8 cellular contexts compared by ENCODE assay signal in genomic region chr19:41218615-41219507, GRCh38. TPM values are rescaled to one million over a fixed set of nuclear protein-coding genes. Genes with fewer than 3 reads are reported as not detected.
DNase-seq lines count a peak whose midpoint lies in the region; ATAC-seq, FAIRE-seq and TF ChIP-seq lines count a peak whose summit lies in the region.

Gene AXL, plus strand, starts transcription at chr19:41219223. Its CDS starts 170 bp downstream, at chr19:41219393.

- no peak for TF ChIP-seq RAD21 in HCT116 (IDR thresholded peaks at IDR 0.05; ENCODE audit: low read depth)

- POLR2A ChIA-PET in HCT116 (lab: Charles Lee): interaction anchor here (1.1 to 2.0 kb wide), 3 partner anchors 10 to 45 kb away, joined by 3 to 14 read pairs (median 6); partner anchors contain the start of gene HNRNPUL1
- POLR2A ChIA-PET in HEK293T (lab: Yijun Ruan, JAX): interaction anchor here (1.0 kb wide), 1 partner anchor 44 kb away, joined by 3 read pairs; no protein-coding TSS in a partner anchor
- POLR2A ChIA-PET in CD8-positive, alpha-beta memory T cell (lab: Charles Lee): no interaction called here

- H3K9me3 ChIP-seq in HCT116 (ENCODE audit: control insufficient read depth in 1 of 2, insufficient read depth in 1 of 2, low read depth in 1 of 2, low read length in 2 of 2): no peaks in the 10 kb centered on the region
- no peaks in the 10 kb centered on the region for H3K9me3 ChIP-seq in astrocyte (ENCODE audit: insufficient read depth, low read depth, low read length)
- H3K9me3 ChIP-seq in psoas muscle: no peaks in the 10 kb centered on the region
- H3K9me3 ChIP-seq in CD8-positive, alpha-beta memory T cell (ENCODE audit: low read length): no peaks in the 10 kb centered on the region

- peaks cover 0 to 10% of the 10 kb centered on the region in 2 experiments; a peak in 1 of 4 replicates for H3K36me3 ChIP-seq in HCT116 (ENCODE audit: control insufficient read depth in 1 of 2, insufficient read depth in 2 of 2, low read length in 2 of 2)
- H3K36me3 ChIP-seq in astrocyte (ENCODE audit: insufficient read depth, low read length): peaks cover 13% of the 10 kb centered on the region
- H3K36me3 ChIP-seq in psoas muscle (ENCODE audit: insufficient read depth in 1 of 2, low read depth in 1 of 2): no peaks in the 10 kb centered on the region
- H3K36me3 ChIP-seq in CD8-positive, alpha-beta memory T cell (ENCODE audit: insufficient read depth, low read length): no peaks in the 10 kb centered on the region

- H3K27ac Mint-ChIP-seq in astrocyte (ENCODE audit: unreplicated experiment): peak within 1 kb of the TSS; percentile 70
- H3K27ac Mint-ChIP-seq in CD8-positive, alpha-beta memory T cell: peak within 1 kb of the TSS in 2 of 8 donors; percentile 59 to 61

- intact Hi-C loops in HCT116 (cut with micrococcal nuclease) (no loop called here), psoas muscle (cut with DNase I) (no loop called here)

- H3K27ac ChIP-seq in HCT116 (ENCODE audit: low read depth, low read length): peak within 1 kb of the TSS; percentile 86
- peak within 1 kb of the TSS; percentile 93 for H3K27ac ChIP-seq in astrocyte (ENCODE audit: low read depth, low read length)
- peak within 1 kb of the TSS; percentile 73 for H3K27ac ChIP-seq in psoas muscle
- H3K27ac ChIP-seq in CD8-positive, alpha-beta memory T cell (ENCODE audit: low read depth, low read length): no peak within 1 kb of the TSS

- peaks cover 32% of the 10 kb centered on the region for H3K4me1 Mint-ChIP-seq in astrocyte (ENCODE audit: low read depth, unreplicated experiment)
- H3K4me1 Mint-ChIP-seq in CD8-positive, alpha-beta memory T cell: peaks cover 0 to 4% (median 2%) of the 10 kb centered on the region in 3 donors

- peak; percentile 72 for ATAC-seq in HCT116
- ATAC-seq in psoas muscle: peak; percentile 47 to 75 (median 66)
- no peak for ATAC-seq in HG02981 (IDR thresholded peaks at IDR 0.05; ENCODE audit: unreplicated experiment)

- peak within 1 kb of the TSS; percentile 98 for H3K4me2 ChIP-seq in HCT116 (ENCODE audit: low read length)
- peak within 1 kb of the TSS; percentile 100 for H3K4me2 ChIP-seq in astrocyte (ENCODE audit: low read length)

- H3K9ac ChIP-seq in HCT116 (ENCODE audit: low read length) (peak within 1 kb of the TSS; percentile 89), astrocyte (ENCODE audit: low read length) (peak within 1 kb of the TSS; percentile 100)

- H3K9me3 Mint-ChIP-seq in astrocyte (ENCODE audit: unreplicated experiment): peaks cover 4% of the 10 kb centered on the region
- H3K9me3 Mint-ChIP-seq in CD8-positive, alpha-beta memory T cell: no peaks in the 10 kb centered on the region

- peaks cover 12% of the 10 kb centered on the region for H3K36me3 Mint-ChIP-seq in astrocyte (ENCODE audit: low read depth, unreplicated experiment)
- peaks cover 0 to 2% (median 0%) of the 10 kb centered on the region in 3 donors for H3K36me3 Mint-ChIP-seq in CD8-positive, alpha-beta memory T cell

- H4K20me1 ChIP-seq in HCT116 (ENCODE audit: insufficient read depth) (no peaks in the 10 kb centered on the region), astrocyte (ENCODE audit: insufficient read depth, low read length) (no peaks in the 10 kb centered on the region)

- BruUV-seq in HCT116 (replicated peaks; lab: Mats Ljungman, UMichigan): no TSS peak

- FAIRE-seq in astrocyte (lab: Jason Lieb, UNC): no peak

- DNase-seq in HCT116 (ENCODE audit: low read depth, low spot score): peak; percentile 38
- peak; percentile 83 for DNase-seq in astrocyte (ENCODE audit: low read depth)
- DNase-seq in hepatic stellate cell (ENCODE audit: low spot score): peak; percentile 91
- peak; percentile 78 to 89 for DNase-seq in psoas muscle
- DNase-seq in MV-4-11 (lab: John Stamatoyannopoulos, UW): no peak
- DNase-seq in HEK293T (ENCODE audit: extremely low spot score): no peak
- no peak for DNase-seq in CD8-positive, alpha-beta memory T cell

- peaks cover 41% of the 10 kb centered on the region for H3K79me2 ChIP-seq in HCT116 (ENCODE audit: insufficient read depth, low read length)
- H3K79me2 ChIP-seq in astrocyte (ENCODE audit: insufficient read depth, low read length): peaks cover 43% of the 10 kb centered on the region

- no peak within 1 kb of the TSS for H2AFZ ChIP-seq in HCT116 (ENCODE audit: low read depth, low read length, poor library complexity, severe bottlenecking)
- H2AFZ ChIP-seq in astrocyte (ENCODE audit: low read depth, low read length): peak within 1 kb of the TSS; percentile 64

- H3K4me1 ChIP-seq in HCT116 (ENCODE audit: control insufficient read depth in 1 of 2, insufficient read depth in 2 of 2, low read length in 2 of 2) (peaks cover 28 to 71% of the 10 kb centered on the region in 2 experiments), astrocyte (ENCODE audit: insufficient read depth, low read length) (peaks cover 35% of the 10 kb centered on the region), psoas muscle (no peaks in the 10 kb centered on the region)
- H3K4me1 ChIP-seq in CD8-positive, alpha-beta memory T cell (ENCODE audit: insufficient read depth, low read length): no peaks in the 10 kb centered on the region

- H3K4me3 Mint-ChIP-seq in astrocyte (ENCODE audit: unreplicated experiment): peak within 1 kb of the TSS; percentile 92
- no peak within 1 kb of the TSS for H3K4me3 Mint-ChIP-seq in CD8-positive, alpha-beta memory T cell

- H3K4me3 ChIP-seq in HCT116 (replicated peaks in 1 of 2; ENCODE audit: low read depth in 1 of 2, low read length in 2 of 2): peak within 1 kb of the TSS; percentile 64 to 93
- peak within 1 kb of the TSS; percentile 98 for H3K4me3 ChIP-seq in astrocyte (ENCODE audit: insufficient read depth, low read depth, low read length)
- H3K4me3 ChIP-seq in psoas muscle: peak within 1 kb of the TSS; percentile 65
- no peak within 1 kb of the TSS for H3K4me3 ChIP-seq in CD8-positive, alpha-beta memory T cell (ENCODE audit: low read length)

- no peak for TF ChIP-seq POLR2A in HCT116 (IDR thresholded peaks at IDR 0.05; ENCODE audit: borderline replicate concordance, extremely low read depth, insufficient read depth, insufficient read length)

- CTCF ChIA-PET in HCT116 (lab: Charles Lee): interaction anchor here (0.7 kb wide), 2 partner anchors 15 to 516 kb away, joined by 3 to 4 read pairs; no protein-coding TSS in a partner anchor
- CTCF ChIA-PET in HEK293T (lab: Yijun Ruan, JAX): interaction anchor here (1.0 kb wide), 1 partner anchor 14 kb away, joined by 5 read pairs; no protein-coding TSS in a partner anchor
- CTCF ChIA-PET in CD8-positive, alpha-beta memory T cell (lab: Charles Lee): interaction anchor here (1.2 kb wide), 1 partner anchor 10 kb away, joined by 3 read pairs; no protein-coding TSS in a partner anchor

- H3K27me3 Mint-ChIP-seq in astrocyte (ENCODE audit: low read depth, unreplicated experiment): no peaks in the 10 kb centered on the region
- H3K27me3 Mint-ChIP-seq in CD8-positive, alpha-beta memory T cell: peaks cover 28 to 45% of the 10 kb centered on the region in 2 donors

- H3K27me3 ChIP-seq in HCT116 (ENCODE audit: insufficient read depth, low read length): no peaks in the 10 kb centered on the region
- H3K27me3 ChIP-seq in astrocyte (ENCODE audit: insufficient read depth, low read length): no peaks in the 10 kb centered on the region
- peaks cover 0 to 40% (median 10%) of the 10 kb centered on the region in 3 donors for H3K27me3 ChIP-seq in psoas muscle (ENCODE audit: insufficient read depth in 3 of 3, low read length in 2 of 3)
- peaks cover 10% of the 10 kb centered on the region for H3K27me3 ChIP-seq in CD8-positive, alpha-beta memory T cell (ENCODE audit: insufficient read depth, low read length, poor library complexity, severe bottlenecking)

- RAD21 ChIA-PET in HCT116 (lab: Charles Lee; ENCODE audit: low non-redundant PET in 1 of 2, low total read pairs in 2 of 2, uncharacterized antibody in 2 of 2, unreplicated experiment in 2 of 2): interaction anchor here in 1 of 2 experiments (0.6 to 0.9 kb wide), 2 partner anchors 43 to 97 kb away, joined by 3 to 7 read pairs; no protein-coding TSS in a partner anchor

- no peaks in the 10 kb centered on the region for H3K9me2 ChIP-seq in HCT116 (ENCODE audit: insufficient read depth)

- no peak for TF ChIP-seq CTCF in HCT116 (IDR thresholded peaks at IDR 0.05 in 2 of 3, conservative IDR thresholded peaks at IDR 0.05 in 1 of 3; ENCODE audit: borderline replicate concordance in 1 of 3, insufficient read depth in 1 of 3, low read depth in 2 of 3, low read length in 2 of 3)
- no peak for TF ChIP-seq CTCF in astrocyte (IDR thresholded peaks at IDR 0.05; ENCODE audit: insufficient read depth, low read depth, low read length)
- TF ChIP-seq CTCF in psoas muscle (IDR thresholded peaks at IDR 0.05): no peak

- WGBS in psoas muscle, 3 donors: 5 to 7% (median 7%) methylated on average over 29 to 32 of the region's 32 CpGs

TF ChIP-seq in HCT116, 20 proteins besides CTCF, POLR2A, EP300 and RAD21 (continues in another document):
- TF ChIP-seq CBX3 (IDR thresholded peaks at IDR 0.05; ENCODE audit: low read depth) (peak; percentile 29; the same call in 1 of the 2 replicates), SRF (IDR thresholded peaks at IDR 0.05; ENCODE audit: low read depth) (no peak), YY1 (IDR thresholded peaks at IDR 0.05; ENCODE audit: extremely low read depth, insufficient replicate concordance, low read depth, low read length) (no peak)

TF ChIP-seq in HEK293T, 16 proteins besides CTCF, POLR2A, EP300 and RAD21:
- TF ChIP-seq HDGF (IDR thresholded peaks at IDR 0.05; ENCODE audit: borderline replicate concordance) (no peak), SUZ12 (IDR thresholded peaks at IDR 0.05) (no peak), ZNF384 (IDR thresholded peaks at IDR 0.05) (no peak), LEF1 (IDR thresholded peaks at IDR 0.05; ENCODE audit: borderline replicate concordance) (no peak), FOXM1 (IDR thresholded peaks at IDR 0.05; ENCODE audit: borderline replicate concordance) (no peak), ELF4 (IDR thresholded peaks at IDR 0.05) (no peak)

RNA-seq across cellular contexts. Expression of gene AXL, which starts in this region (rescaled TPM):
- total RNA-seq in HCT116 (2021; ENCODE audit: unreplicated experiment): 47.4 TPM
- 48.4 and 49.6 TPM in 2 replicates for polyA plus RNA-seq in HCT116 (2012)
- 134 and 156 TPM in 2 replicates for total RNA-seq in astrocyte
- total RNA-seq in psoas muscle: 10 to 100 TPM in 2 of 4 donors, 1 to 10 TPM in 2; 8.4 to 13.6 (median 11.0) TPM
- 1 to 10 TPM; 3.3 to 4.4 (median 4.3) TPM for polyA plus RNA-seq in psoas muscle
- total RNA-seq in CD8-positive, alpha-beta memory T cell: under 1 TPM; 0.09 to 0.11 TPM
- 0.43 TPM for polyA plus RNA-seq in CD8-positive, alpha-beta memory T cell

Comparison
In these comparisons a context has a peak if more than half of its experiments do, and no peak if none do; other contexts are left out.
1. RNA of gene AXL (total RNA-seq): 134 to 156 TPM in astrocyte, 47.4 TPM in HCT116 (single experiment) and 8.4 to 13.6 TPM in psoas muscle; 0.09 to 0.11 TPM in CD8-positive, alpha-beta memory T cell; every median in the first group is over 4 times any median in the second.
2. DNase-seq: peak in HCT116 (single experiment), astrocyte (single experiment), hepatic stellate cell (single experiment) and psoas muscle (2 of 2); none in MV-4-11 (single experiment), HEK293T (single experiment) and CD8-positive, alpha-beta memory T cell (0 of 5).